15 cellular contexts compared by ENCODE assay signal in the genomic region with DNA sequence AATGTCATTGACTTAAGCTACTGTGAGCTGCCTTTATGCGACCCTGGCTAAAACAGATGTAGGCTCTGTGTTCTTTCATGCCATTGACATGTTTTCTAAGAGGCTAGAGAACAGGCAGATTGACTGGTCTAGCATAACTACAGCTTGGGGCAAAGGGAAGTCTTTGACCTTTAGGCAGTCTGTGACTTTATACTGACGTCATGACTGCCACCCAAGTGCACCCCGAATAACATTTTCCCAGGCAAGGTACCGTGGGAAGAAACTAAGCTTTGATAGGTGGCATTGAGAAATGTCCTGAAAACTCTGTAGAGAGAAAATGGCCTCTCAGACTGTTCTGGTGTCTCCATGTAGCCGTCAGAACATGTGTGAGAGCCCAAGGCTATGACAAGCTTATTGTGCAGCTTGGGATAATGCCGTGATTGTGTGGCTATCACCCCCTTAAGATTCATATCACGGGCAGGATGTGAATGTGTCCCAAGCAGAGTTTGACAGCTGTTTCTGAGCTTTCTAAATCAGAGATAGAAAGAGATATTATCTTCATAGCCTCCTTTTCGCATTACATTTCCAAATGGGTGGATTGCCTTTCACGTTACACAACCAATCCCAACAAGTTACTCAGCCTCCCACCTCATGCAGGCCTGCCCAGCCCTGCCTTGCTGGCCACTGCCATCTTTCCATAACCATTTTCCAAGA.
DNase-seq lines count a peak whose midpoint lies in the region; ATAC-seq and TF ChIP-seq lines count a peak whose summit lies in the region.
"Had no signal": no experiment of that assay in that cellular context is flagged by ENCODE, and none has a peak within 500 bp of the region (broad histone marks: within the 10 kb centered on the region; RNA-seq: fewer than 3 reads in every experiment).

No MANE protein-coding gene starts in this region.

- H3K36me3 Mint-ChIP-seq in Caco-2 (ENCODE audit: insufficient read depth, unreplicated experiment): no peaks in the 10 kb centered on the region
- no peaks in the 10 kb centered on the region for H3K36me3 Mint-ChIP-seq in CD8-positive, alpha-beta memory T cell
- no peaks in the 10 kb centered on the region for H3K36me3 Mint-ChIP-seq in stimulated activated effector memory CD8-positive, alpha-beta T cell treated with anti-CD3 and anti-CD28 coated beads, Interleukin-12 subunit alpha, Interleukin-12 subunit beta, amount 100 ng/mL, for 72 hours
- H3K36me3 Mint-ChIP-seq in activated T-cell treated with anti-CD3 and anti-CD28 coated beads, Interleukin-2, amount 50 U/mL, for 24 hours (ENCODE audit: low read depth): no peaks in the 10 kb centered on the region

- DNase-seq in Caco-2 (no peak), adipocyte (ENCODE audit: low read depth) (no peak), globus pallidus (ENCODE audit: low spot score) (peak; percentile 48), putamen (ENCODE audit: low spot score) (peak; percentile 29)
- DNase-seq in CD8-positive, alpha-beta memory T cell: no peak
- DNase-seq in stimulated activated effector memory CD8-positive, alpha-beta T cell treated with anti-CD3 and anti-CD28 coated beads, Interleukin-12 subunit alpha, Interleukin-12 subunit beta, amount 100 ng/mL, for 72 hours (ENCODE audit: low spot score in 2 of 2): no peak
- no peak for DNase-seq in activated T-cell treated with anti-CD3 and anti-CD28 coated beads, Interleukin-2, amount 50 U/mL, for 24 hours
- DNase-seq: GF-D8, MM.1S, NCI-H1105 treated with DMSO at 0.1 percent for 48 hours, NCI-H2029, NCI-H510A, SIG-M5 had no signal

- H3K27me3 ChIP-seq in Caco-2 (replicated peaks; ENCODE audit: control insufficient read depth, insufficient read depth, low read length): no peaks in the 10 kb centered on the region
- no peaks in the 10 kb centered on the region for H3K27me3 ChIP-seq in adipocyte (replicated peaks; ENCODE audit: control insufficient read depth, insufficient read depth, low read length)
- no peaks in the 10 kb centered on the region for H3K27me3 ChIP-seq in CD8-positive, alpha-beta memory T cell (ENCODE audit: insufficient read depth, low read length, poor library complexity, severe bottlenecking)

- BruUV-seq in Caco-2 (replicated peaks; lab: Mats Ljungman, UMichigan): no TSS peak

- H3K4me1 Mint-ChIP-seq in Caco-2 (ENCODE audit: low read depth, unreplicated experiment): peaks cover 14% of the 10 kb centered on the region
- H3K4me1 Mint-ChIP-seq in CD8-positive, alpha-beta memory T cell: no peaks in the 10 kb centered on the region
- no peaks in the 10 kb centered on the region for H3K4me1 Mint-ChIP-seq in stimulated activated effector memory CD8-positive, alpha-beta T cell treated with anti-CD3 and anti-CD28 coated beads, Interleukin-12 subunit alpha, Interleukin-12 subunit beta, amount 100 ng/mL, for 72 hours
- H3K4me1 Mint-ChIP-seq in activated T-cell treated with anti-CD3 and anti-CD28 coated beads, Interleukin-2, amount 50 U/mL, for 24 hours (ENCODE audit: low read depth): peaks cover 22% of the 10 kb centered on the region

- no peak for TF ChIP-seq CTCF in Caco-2 (IDR thresholded peaks at IDR 0.05; ENCODE audit: insufficient read depth in 1 of 2, low read depth in 1 of 2, low read length in 1 of 2, severe bottlenecking in 1 of 2, unreplicated experiment in 1 of 2)

- H3K4me1 ChIP-seq in Caco-2 (peaks cover 23% of the 10 kb centered on the region), adipocyte (ENCODE audit: control insufficient read depth, insufficient read depth, low read length) (peaks cover 53% of the 10 kb centered on the region)
- H3K4me1 ChIP-seq in CD8-positive, alpha-beta memory T cell (ENCODE audit: insufficient read depth, low read length): no peaks in the 10 kb centered on the region
- H3K4me1 ChIP-seq: A549 had no signal

- no peak overlapping the region for H3K27ac ChIP-seq in CD8-positive, alpha-beta memory T cell (ENCODE audit: low read depth, low read length)
- H3K27ac ChIP-seq: A549 had no signal

- H3K27ac Mint-ChIP-seq in Caco-2 (ENCODE audit: unreplicated experiment): peak overlapping the region; percentile 31
- no peak overlapping the region for H3K27ac Mint-ChIP-seq in CD8-positive, alpha-beta memory T cell
- no peak overlapping the region for H3K27ac Mint-ChIP-seq in stimulated activated effector memory CD8-positive, alpha-beta T cell treated with anti-CD3 and anti-CD28 coated beads, Interleukin-12 subunit alpha, Interleukin-12 subunit beta, amount 100 ng/mL, for 72 hours
- no peak overlapping the region for H3K27ac Mint-ChIP-seq in activated T-cell treated with anti-CD3 and anti-CD28 coated beads, Interleukin-2, amount 50 U/mL, for 24 hours

- no peaks in the 10 kb centered on the region for H3K9me3 Mint-ChIP-seq in Caco-2 (ENCODE audit: unreplicated experiment)
- peaks cover 0 to 5% (median 0%) of the 10 kb centered on the region in 5 donors for H3K9me3 Mint-ChIP-seq in CD8-positive, alpha-beta memory T cell
- peaks cover 5% of the 10 kb centered on the region for H3K9me3 Mint-ChIP-seq in stimulated activated effector memory CD8-positive, alpha-beta T cell treated with anti-CD3 and anti-CD28 coated beads, Interleukin-12 subunit alpha, Interleukin-12 subunit beta, amount 100 ng/mL, for 72 hours
- H3K9me3 Mint-ChIP-seq in activated T-cell treated with anti-CD3 and anti-CD28 coated beads, Interleukin-2, amount 50 U/mL, for 24 hours: peaks cover 3% of the 10 kb centered on the region

- no peaks in the 10 kb centered on the region for H3K27me3 Mint-ChIP-seq in Caco-2 (ENCODE audit: insufficient read depth, unreplicated experiment)
- H3K27me3 Mint-ChIP-seq in CD8-positive, alpha-beta memory T cell: peaks cover 0 to 6% of the 10 kb centered on the region in 2 donors
- H3K27me3 Mint-ChIP-seq in activated T-cell treated with anti-CD3 and anti-CD28 coated beads, Interleukin-2, amount 50 U/mL, for 24 hours: no peaks in the 10 kb centered on the region

- H3K9me3 ChIP-seq in Caco-2: no peaks in the 10 kb centered on the region
- H3K9me3 ChIP-seq in adipocyte (ENCODE audit: control insufficient read depth, low read length): no peaks in the 10 kb centered on the region
- H3K9me3 ChIP-seq in CD8-positive, alpha-beta memory T cell (ENCODE audit: low read length): no peaks in the 10 kb centered on the region
- H3K9me3 ChIP-seq: A549 had no signal

- H3K36me3 ChIP-seq in Caco-2 (ENCODE audit: control insufficient read depth, insufficient read depth, low read length): no peaks in the 10 kb centered on the region
- H3K36me3 ChIP-seq in adipocyte (ENCODE audit: control insufficient read depth, insufficient read depth, low read length, severe bottlenecking): no peaks in the 10 kb centered on the region
- no peaks in the 10 kb centered on the region for H3K36me3 ChIP-seq in CD8-positive, alpha-beta memory T cell (ENCODE audit: insufficient read depth, low read length)

- POLR2A ChIA-PET in Caco-2 (lab: Charles Lee): no interaction called here
- POLR2A ChIA-PET in CD8-positive, alpha-beta memory T cell (lab: Charles Lee): no interaction called here

- ATAC-seq in stimulated activated effector memory CD8-positive, alpha-beta T cell treated with anti-CD3 and anti-CD28 coated beads, Interleukin-12 subunit alpha, Interleukin-12 subunit beta, amount 100 ng/mL, for 72 hours: no peak
- ATAC-seq in HG03342 (IDR thresholded peaks at IDR 0.05; ENCODE audit: unreplicated experiment): no peak
- ATAC-seq: A549 had no signal

- no peak overlapping the region for H3K4me3 ChIP-seq in Caco-2 (ENCODE audit: low read depth, low read length)
- H3K4me3 ChIP-seq in adipocyte (ENCODE audit: low read length): peak overlapping the region; percentile 12
- no peak overlapping the region for H3K4me3 ChIP-seq in CD8-positive, alpha-beta memory T cell (ENCODE audit: low read length)
- H3K4me3 ChIP-seq: A549 had no signal

- H3K4me3 Mint-ChIP-seq in Caco-2 (ENCODE audit: unreplicated experiment): no peak overlapping the region
- no peak overlapping the region for H3K4me3 Mint-ChIP-seq in CD8-positive, alpha-beta memory T cell
- no peak overlapping the region for H3K4me3 Mint-ChIP-seq in stimulated activated effector memory CD8-positive, alpha-beta T cell treated with anti-CD3 and anti-CD28 coated beads, Interleukin-12 subunit alpha, Interleukin-12 subunit beta, amount 100 ng/mL, for 72 hours
- no peak overlapping the region for H3K4me3 Mint-ChIP-seq in activated T-cell treated with anti-CD3 and anti-CD28 coated beads, Interleukin-2, amount 50 U/mL, for 24 hours

- intact Hi-C loops in Caco-2 (cut with micrococcal nuclease; ENCODE audit: unreplicated experiment): loop anchor here (1.0 to 10.0 kb wide), 3 partner anchors 90 to 742 kb away; no protein-coding TSS in a partner anchor

- CTCF ChIA-PET in Caco-2 (lab: Charles Lee): no interaction called here
- CTCF ChIA-PET in CD8-positive, alpha-beta memory T cell (lab: Charles Lee): no interaction called here

- no peak overlapping the region for H3K9ac ChIP-seq in adipocyte (ENCODE audit: low read length)

Comparison
In these comparisons a context has a peak if more than half of its experiments do, and no peak if none do; other contexts are left out.
1. DNase-seq: peak in globus pallidus (single experiment) and putamen (single experiment); none in Caco-2 (0 of 2), adipocyte (single experiment), CD8-positive, alpha-beta memory T cell (0 of 5), stimulated activated effector memory CD8-positive, alpha-beta T cell treated with anti-CD3 and anti-CD28 coated beads, Interleukin-12 subunit alpha, Interleukin-12 subunit beta, amount 100 ng/mL, for 72 hours (0 of 2) and activated T-cell treated with anti-CD3 and anti-CD28 coated beads, Interleukin-2, amount 50 U/mL, for 24 hours (single experiment).